Comparison of ENCODE assay signal across 1 cellular context in genomic region chr16:19555186-19555937, GRCh38.
TF ChIP-seq lines count a peak whose summit lies in the region.

Gene VPS35L (plus strand): TSS chr16:19555703. CDS start chr16:19555730, 27 bp downstream.

TF ChIP-seq in GM12878, 131 proteins besides CTCF, POLR2A, EP300 and RAD21 (continued from another document and continues in another):
- TF ChIP-seq, protein P1, sequence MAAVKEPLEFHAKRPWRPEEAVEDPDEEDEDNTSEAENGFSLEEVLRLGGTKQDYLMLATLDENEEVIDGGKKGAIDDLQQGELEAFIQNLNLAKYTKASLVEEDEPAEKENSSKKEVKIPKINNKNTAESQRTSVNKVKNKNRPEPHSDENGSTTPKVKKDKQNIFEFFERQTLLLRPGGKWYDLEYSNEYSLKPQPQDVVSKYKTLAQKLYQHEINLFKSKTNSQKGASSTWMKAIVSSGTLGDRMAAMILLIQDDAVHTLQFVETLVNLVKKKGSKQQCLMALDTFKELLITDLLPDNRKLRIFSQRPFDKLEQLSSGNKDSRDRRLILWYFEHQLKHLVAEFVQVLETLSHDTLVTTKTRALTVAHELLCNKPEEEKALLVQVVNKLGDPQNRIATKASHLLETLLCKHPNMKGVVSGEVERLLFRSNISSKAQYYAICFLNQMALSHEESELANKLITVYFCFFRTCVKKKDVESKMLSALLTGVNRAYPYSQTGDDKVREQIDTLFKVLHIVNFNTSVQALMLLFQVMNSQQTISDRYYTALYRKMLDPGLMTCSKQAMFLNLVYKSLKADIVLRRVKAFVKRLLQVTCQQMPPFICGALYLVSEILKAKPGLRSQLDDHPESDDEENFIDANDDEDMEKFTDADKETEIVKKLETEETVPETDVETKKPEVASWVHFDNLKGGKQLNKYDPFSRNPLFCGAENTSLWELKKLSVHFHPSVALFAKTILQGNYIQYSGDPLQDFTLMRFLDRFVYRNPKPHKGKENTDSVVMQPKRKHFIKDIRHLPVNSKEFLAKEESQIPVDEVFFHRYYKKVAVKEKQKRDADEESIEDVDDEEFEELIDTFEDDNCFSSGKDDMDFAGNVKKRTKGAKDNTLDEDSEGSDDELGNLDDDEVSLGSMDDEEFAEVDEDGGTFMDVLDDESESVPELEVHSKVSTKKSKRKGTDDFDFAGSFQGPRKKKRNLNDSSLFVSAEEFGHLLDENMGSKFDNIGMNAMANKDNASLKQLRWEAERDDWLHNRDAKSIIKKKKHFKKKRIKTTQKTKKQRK (IDR thresholded peaks at IDR 0.05; ENCODE audit: low read depth, low read length): no peak
- TF ChIP-seq TCF12 (IDR thresholded peaks at IDR 0.05; ENCODE audit: low read depth, low read length) (peak; percentile 64; the same call in 1 of the 2 replicates), WRNIP1 (IDR thresholded peaks at IDR 0.05; ENCODE audit: borderline replicate concordance, low read depth, low read length) (no peak), USF1 (IDR thresholded peaks at IDR 0.05; ENCODE audit: borderline replicate concordance, extremely low read length, insufficient read depth, low read depth, low read length) (peak; percentile 83), RFX5 (IDR thresholded peaks at IDR 0.05; ENCODE audit: low read depth, low read length) (no peak), STAT1 (conservative IDR thresholded peaks at IDR 0.05) (0 out of 2 replicates have a peak, but pooled peaks have one; percentile 18), NFIC (IDR thresholded peaks at IDR 0.05; ENCODE audit: low read depth, low read length) (no peak), SREBF1 (IDR thresholded peaks at IDR 0.05; ENCODE audit: low read length) (no peak), PBX3 (IDR thresholded peaks at IDR 0.05; ENCODE audit: insufficient replicate concordance, low read depth, low read length) (peak; percentile 9), SREBF2 (IDR thresholded peaks at IDR 0.05; ENCODE audit: low read length) (no peak), ASH2L (IDR thresholded peaks at IDR 0.05; ENCODE audit: borderline replicate concordance, low read depth) (no peak), CEBPB (IDR thresholded peaks at IDR 0.05; ENCODE audit: borderline replicate concordance in 1 of 2, low read depth in 2 of 2, low read length in 2 of 2) (no peak), POU2F2 (IDR thresholded peaks at IDR 0.05; ENCODE audit: borderline replicate concordance, low read depth, low read length) (peak; percentile 50; the same call in 1 of the 3 replicates), IKZF2 (IDR thresholded peaks at IDR 0.05) (peak; percentile 28 to 36; a peak in 3 of 4 replicates), ZBTB4 (CRISPR knock-in tag; IDR thresholded peaks at IDR 0.05) (no peak), RUNX3 (IDR thresholded peaks at IDR 0.05; ENCODE audit: low read length) (peak; percentile 72), HSF1 (IDR thresholded peaks at IDR 0.05; ENCODE audit: low read depth, low read length) (no peak; the same call in 1 of the 2 replicates), RBBP5 (conservative IDR thresholded peaks at IDR 0.05) (no peak), MYC (IDR thresholded peaks at IDR 0.05; ENCODE audit: insufficient read depth, insufficient read length, insufficient replicate concordance, low read length, severe bottlenecking) (peak; percentile 77), BMI1 (IDR thresholded peaks at IDR 0.05; ENCODE audit: borderline replicate concordance) (no peak), TCF7 (IDR thresholded peaks at IDR 0.05; ENCODE audit: borderline replicate concordance) (no peak), PAX8 (IDR thresholded peaks at IDR 0.05) (no peak), LARP7 (IDR thresholded peaks at IDR 0.05) (0 out of 2 replicates have a peak, but pooled peaks have one; percentile 65), IRF3 (IDR thresholded peaks at IDR 0.05) (no peak), CREB1 (IDR thresholded peaks at IDR 0.05; ENCODE audit: low read depth) (peak; percentile 94), ZNF622 (IDR thresholded peaks at IDR 0.05) (no peak), ZSCAN29 (IDR thresholded peaks at IDR 0.05) (peak; percentile 82; the same call in 1 of the 2 replicates), RAD51 (IDR thresholded peaks at IDR 0.05) (peak; percentile 92), ZBTB40 (IDR thresholded peaks at IDR 0.05; ENCODE audit: borderline replicate concordance) (0 out of 2 replicates have a peak, but pooled peaks have one; percentile 11), HDGF (IDR thresholded peaks at IDR 0.05) (peak; percentile 83), ZNF207 (IDR thresholded peaks at IDR 0.05; ENCODE audit: borderline replicate concordance) (no peak; the same call in 1 of the 2 replicates), IRF5 (IDR thresholded peaks at IDR 0.05; ENCODE audit: borderline replicate concordance) (0 out of 2 replicates have a peak, but pooled peaks have one; percentile 41), ZBED1 (IDR thresholded peaks at IDR 0.05; ENCODE audit: borderline replicate concordance) (no peak)
- TF ChIP-seq, protein P2, sequence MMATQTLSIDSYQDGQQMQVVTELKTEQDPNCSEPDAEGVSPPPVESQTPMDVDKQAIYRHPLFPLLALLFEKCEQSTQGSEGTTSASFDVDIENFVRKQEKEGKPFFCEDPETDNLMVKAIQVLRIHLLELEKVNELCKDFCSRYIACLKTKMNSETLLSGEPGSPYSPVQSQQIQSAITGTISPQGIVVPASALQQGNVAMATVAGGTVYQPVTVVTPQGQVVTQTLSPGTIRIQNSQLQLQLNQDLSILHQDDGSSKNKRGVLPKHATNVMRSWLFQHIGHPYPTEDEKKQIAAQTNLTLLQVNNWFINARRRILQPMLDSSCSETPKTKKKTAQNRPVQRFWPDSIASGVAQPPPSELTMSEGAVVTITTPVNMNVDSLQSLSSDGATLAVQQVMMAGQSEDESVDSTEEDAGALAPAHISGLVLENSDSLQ (IDR thresholded peaks at IDR 0.05): peak; percentile 73
- TF ChIP-seq, protein P3, sequence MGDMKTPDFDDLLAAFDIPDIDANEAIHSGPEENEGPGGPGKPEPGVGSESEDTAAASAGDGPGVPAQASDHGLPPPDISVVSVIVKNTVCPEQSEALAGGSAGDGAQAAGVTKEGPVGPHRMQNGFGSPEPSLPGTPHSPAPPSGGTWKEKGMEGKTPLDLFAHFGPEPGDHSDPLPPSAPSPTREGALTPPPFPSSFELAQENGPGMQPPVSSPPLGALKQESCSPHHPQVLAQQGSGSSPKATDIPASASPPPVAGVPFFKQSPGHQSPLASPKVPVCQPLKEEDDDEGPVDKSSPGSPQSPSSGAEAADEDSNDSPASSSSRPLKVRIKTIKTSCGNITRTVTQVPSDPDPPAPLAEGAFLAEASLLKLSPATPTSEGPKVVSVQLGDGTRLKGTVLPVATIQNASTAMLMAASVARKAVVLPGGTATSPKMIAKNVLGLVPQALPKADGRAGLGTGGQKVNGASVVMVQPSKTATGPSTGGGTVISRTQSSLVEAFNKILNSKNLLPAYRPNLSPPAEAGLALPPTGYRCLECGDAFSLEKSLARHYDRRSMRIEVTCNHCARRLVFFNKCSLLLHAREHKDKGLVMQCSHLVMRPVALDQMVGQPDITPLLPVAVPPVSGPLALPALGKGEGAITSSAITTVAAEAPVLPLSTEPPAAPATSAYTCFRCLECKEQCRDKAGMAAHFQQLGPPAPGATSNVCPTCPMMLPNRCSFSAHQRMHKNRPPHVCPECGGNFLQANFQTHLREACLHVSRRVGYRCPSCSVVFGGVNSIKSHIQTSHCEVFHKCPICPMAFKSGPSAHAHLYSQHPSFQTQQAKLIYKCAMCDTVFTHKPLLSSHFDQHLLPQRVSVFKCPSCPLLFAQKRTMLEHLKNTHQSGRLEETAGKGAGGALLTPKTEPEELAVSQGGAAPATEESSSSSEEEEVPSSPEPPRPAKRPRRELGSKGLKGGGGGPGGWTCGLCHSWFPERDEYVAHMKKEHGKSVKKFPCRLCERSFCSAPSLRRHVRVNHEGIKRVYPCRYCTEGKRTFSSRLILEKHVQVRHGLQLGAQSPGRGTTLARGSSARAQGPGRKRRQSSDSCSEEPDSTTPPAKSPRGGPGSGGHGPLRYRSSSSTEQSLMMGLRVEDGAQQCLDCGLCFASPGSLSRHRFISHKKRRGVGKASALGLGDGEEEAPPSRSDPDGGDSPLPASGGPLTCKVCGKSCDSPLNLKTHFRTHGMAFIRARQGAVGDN (IDR thresholded peaks at IDR 0.05): no peak
